In the genomic region with DNA sequence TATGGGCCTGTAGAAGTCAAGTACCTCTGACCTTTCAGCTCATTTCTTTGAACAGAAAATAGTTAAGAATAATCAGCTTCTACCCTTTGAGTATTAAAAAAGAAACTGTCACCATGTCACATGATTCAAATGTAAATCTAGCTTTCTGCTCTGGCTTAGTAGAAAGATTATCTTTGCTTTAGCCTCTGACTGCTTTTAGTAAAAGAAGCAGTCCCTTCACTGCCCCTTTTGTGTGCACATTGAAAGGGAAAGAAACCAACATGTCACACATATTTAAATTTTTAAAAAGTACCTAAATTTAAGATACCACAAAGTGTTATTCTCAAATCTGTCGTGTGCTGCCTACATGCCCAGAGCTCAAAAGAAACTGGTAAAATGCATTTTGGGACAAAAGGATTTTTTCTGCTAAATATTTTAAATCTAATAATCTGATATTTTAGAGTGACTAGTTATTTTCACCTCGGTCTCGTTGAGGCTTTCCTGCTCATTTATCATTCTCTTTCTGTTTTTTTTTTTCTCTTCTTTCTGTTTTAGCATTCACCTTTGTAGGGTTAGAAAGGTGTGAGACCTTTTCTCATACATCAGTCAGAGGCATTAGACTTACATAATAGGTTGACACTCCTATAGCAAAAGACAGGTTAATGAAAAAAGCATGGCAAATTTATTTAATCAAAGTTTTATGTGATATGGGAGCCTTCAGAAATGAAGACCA, we compare ENCODE assay signal across 13 cellular contexts.
DNase-seq lines count a peak whose midpoint lies in the region; ATAC-seq and FAIRE-seq lines count a peak whose summit lies in the region.
"Had no signal": no experiment of that assay in that cellular context is flagged by ENCODE, and none has a peak within 500 bp of the region (broad histone marks: within the 10 kb centered on the region; RNA-seq: fewer than 3 reads in every experiment).

No MANE protein-coding gene starts in this region.

- H3K9me3 Mint-ChIP-seq in stimulated activated memory B cell treated with anti-CD40 and anti-IgM and Interleukin-4, amounts not matched to agents 10 μg/mL and 1 μg/mL and 100 μg/mL, for 72 hours = no peaks in the 10 kb centered on the region

- peaks cover 2% of the 10 kb centered on the region for H3K36me3 Mint-ChIP-seq in stimulated activated memory B cell treated with anti-CD40 and anti-IgM and Interleukin-4, amounts not matched to agents 10 μg/mL and 1 μg/mL and 100 μg/mL, for 72 hours

- H3K27me3 Mint-ChIP-seq in stimulated activated memory B cell treated with anti-CD40 and anti-IgM and Interleukin-4, amounts not matched to agents 10 μg/mL and 1 μg/mL and 100 μg/mL, for 72 hours = no peaks in the 10 kb centered on the region
- H3K27me3 Mint-ChIP-seq: activated CD4-positive, alpha-beta memory T cell treated with anti-CD3 and anti-CD28 coated beads, Interleukin-2, amount 10 ng/mL, durations not matched to agents 7 days and 5 days had no signal

- ATAC-seq in GM21390 (IDR thresholded peaks at IDR 0.05; ENCODE audit: unreplicated experiment) (peak; percentile 71), HG03196 (IDR thresholded peaks at IDR 0.05; ENCODE audit: unreplicated experiment) (peak; percentile 53), GM21529 (IDR thresholded peaks at IDR 0.05; ENCODE audit: unreplicated experiment) (no peak)
- ATAC-seq in stimulated activated memory B cell treated with anti-CD40 and anti-IgM and Interleukin-4, amounts not matched to agents 10 μg/mL and 1 μg/mL and 100 μg/mL, for 72 hours = no peak

- DNase-seq in NCI-H82 (lab: John Stamatoyannopoulos, UW) (peak; percentile 19), NCI-H82 treated with DMSO at 0.1 percent for 48 hours (lab: John Stamatoyannopoulos, UW; ENCODE audit: unreplicated experiment) (no peak), GM19239 (ENCODE audit: insufficient read length, low spot score) (no peak), iPS-NIHi11 (ENCODE audit: low spot score) (no peak)
- DNase-seq: activated CD4-positive, alpha-beta memory T cell treated with anti-CD3 and anti-CD28 coated beads, Interleukin-2, amount 10 ng/mL, durations not matched to agents 7 days and 5 days; amygdala; NCI-H1930; T-helper 1 cell had no signal

- H3K27ac Mint-ChIP-seq in stimulated activated memory B cell treated with anti-CD40 and anti-IgM and Interleukin-4, amounts not matched to agents 10 μg/mL and 1 μg/mL and 100 μg/mL, for 72 hours = peak overlapping the region; percentile 53
- H3K27ac Mint-ChIP-seq: activated CD4-positive, alpha-beta memory T cell treated with anti-CD3 and anti-CD28 coated beads, Interleukin-2, amount 10 ng/mL, durations not matched to agents 7 days and 5 days had no signal

- peak overlapping the region; percentile 21 for H3K4me3 Mint-ChIP-seq in stimulated activated memory B cell treated with anti-CD40 and anti-IgM and Interleukin-4, amounts not matched to agents 10 μg/mL and 1 μg/mL and 100 μg/mL, for 72 hours
- H3K4me3 Mint-ChIP-seq: activated CD4-positive, alpha-beta memory T cell treated with anti-CD3 and anti-CD28 coated beads, Interleukin-2, amount 10 ng/mL, durations not matched to agents 7 days and 5 days had no signal

- peaks cover 32% of the 10 kb centered on the region for H3K4me1 Mint-ChIP-seq in stimulated activated memory B cell treated with anti-CD40 and anti-IgM and Interleukin-4, amounts not matched to agents 10 μg/mL and 1 μg/mL and 100 μg/mL, for 72 hours

- FAIRE-seq in GM19239 (lab: Jason Lieb, UNC) = no peak
- FAIRE-seq: D721Med had no signal

Comparison
In these comparisons a context has a peak if more than half of its experiments do, and no peak if none do; other contexts are left out.
1. ATAC-seq: peak in GM21390 (single experiment) and HG03196 (single experiment); none in stimulated activated memory B cell treated with anti-CD40 and anti-IgM and Interleukin-4, amounts not matched to agents 10 μg/mL and 1 μg/mL and 100 μg/mL, for 72 hours (single experiment) and GM21529 (single experiment).